2 cellular contexts compared by ENCODE assay signal in the genomic region with DNA sequence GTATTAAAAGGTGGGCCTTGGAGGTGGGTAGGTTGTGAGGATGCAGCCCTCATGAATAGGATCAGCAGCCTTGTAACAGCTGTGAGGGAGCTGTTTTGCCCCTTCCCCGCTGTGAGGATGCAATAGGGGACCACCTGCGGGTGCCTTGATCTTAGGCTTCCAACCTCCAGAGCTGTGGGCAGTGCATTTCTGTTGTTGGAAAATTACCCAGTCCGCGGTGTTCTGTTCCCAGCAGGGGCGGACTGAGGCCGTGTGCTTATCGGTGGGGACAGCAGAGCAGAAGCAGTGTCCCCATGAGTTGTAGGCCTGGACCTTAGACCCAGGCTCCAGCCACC.
TF ChIP-seq lines count a peak whose summit lies in the region.

No MANE protein-coding gene starts in this region.

TF ChIP-seq in WTC11, 78 proteins besides CTCF, POLR2A, EP300 and RAD21:
- TF ChIP-seq TEAD4 (CRISPR knock-in tag; IDR thresholded peaks at IDR 0.05) (no peak), NFYB (CRISPR knock-in tag; conservative IDR thresholded peaks at IDR 0.05; ENCODE audit: low read depth) (no peak), HMGXB4 (CRISPR knock-in tag; IDR thresholded peaks at IDR 0.05) (no peak), USF1 (CRISPR knock-in tag; IDR thresholded peaks at IDR 0.05) (no peak), ZNF232 (CRISPR knock-in tag; IDR thresholded peaks at IDR 0.05) (no peak), ZBTB43 (CRISPR knock-in tag; IDR thresholded peaks at IDR 0.05) (no peak), PRRX2 (CRISPR knock-in tag; IDR thresholded peaks at IDR 0.05) (no peak), SMAD3 (CRISPR knock-in tag; IDR thresholded peaks at IDR 0.05; ENCODE audit: borderline replicate concordance) (no peak)
- TF ChIP-seq, protein P1, sequence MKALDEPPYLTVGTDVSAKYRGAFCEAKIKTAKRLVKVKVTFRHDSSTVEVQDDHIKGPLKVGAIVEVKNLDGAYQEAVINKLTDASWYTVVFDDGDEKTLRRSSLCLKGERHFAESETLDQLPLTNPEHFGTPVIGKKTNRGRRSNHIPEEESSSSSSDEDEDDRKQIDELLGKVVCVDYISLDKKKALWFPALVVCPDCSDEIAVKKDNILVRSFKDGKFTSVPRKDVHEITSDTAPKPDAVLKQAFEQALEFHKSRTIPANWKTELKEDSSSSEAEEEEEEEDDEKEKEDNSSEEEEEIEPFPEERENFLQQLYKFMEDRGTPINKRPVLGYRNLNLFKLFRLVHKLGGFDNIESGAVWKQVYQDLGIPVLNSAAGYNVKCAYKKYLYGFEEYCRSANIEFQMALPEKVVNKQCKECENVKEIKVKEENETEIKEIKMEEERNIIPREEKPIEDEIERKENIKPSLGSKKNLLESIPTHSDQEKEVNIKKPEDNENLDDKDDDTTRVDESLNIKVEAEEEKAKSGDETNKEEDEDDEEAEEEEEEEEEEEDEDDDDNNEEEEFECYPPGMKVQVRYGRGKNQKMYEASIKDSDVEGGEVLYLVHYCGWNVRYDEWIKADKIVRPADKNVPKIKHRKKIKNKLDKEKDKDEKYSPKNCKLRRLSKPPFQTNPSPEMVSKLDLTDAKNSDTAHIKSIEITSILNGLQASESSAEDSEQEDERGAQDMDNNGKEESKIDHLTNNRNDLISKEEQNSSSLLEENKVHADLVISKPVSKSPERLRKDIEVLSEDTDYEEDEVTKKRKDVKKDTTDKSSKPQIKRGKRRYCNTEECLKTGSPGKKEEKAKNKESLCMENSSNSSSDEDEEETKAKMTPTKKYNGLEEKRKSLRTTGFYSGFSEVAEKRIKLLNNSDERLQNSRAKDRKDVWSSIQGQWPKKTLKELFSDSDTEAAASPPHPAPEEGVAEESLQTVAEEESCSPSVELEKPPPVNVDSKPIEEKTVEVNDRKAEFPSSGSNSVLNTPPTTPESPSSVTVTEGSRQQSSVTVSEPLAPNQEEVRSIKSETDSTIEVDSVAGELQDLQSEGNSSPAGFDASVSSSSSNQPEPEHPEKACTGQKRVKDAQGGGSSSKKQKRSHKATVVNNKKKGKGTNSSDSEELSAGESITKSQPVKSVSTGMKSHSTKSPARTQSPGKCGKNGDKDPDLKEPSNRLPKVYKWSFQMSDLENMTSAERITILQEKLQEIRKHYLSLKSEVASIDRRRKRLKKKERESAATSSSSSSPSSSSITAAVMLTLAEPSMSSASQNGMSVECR (CRISPR knock-in tag; IDR thresholded peaks at IDR 0.05; ENCODE audit: borderline replicate concordance) = no peak
- TF ChIP-seq, protein P2, sequence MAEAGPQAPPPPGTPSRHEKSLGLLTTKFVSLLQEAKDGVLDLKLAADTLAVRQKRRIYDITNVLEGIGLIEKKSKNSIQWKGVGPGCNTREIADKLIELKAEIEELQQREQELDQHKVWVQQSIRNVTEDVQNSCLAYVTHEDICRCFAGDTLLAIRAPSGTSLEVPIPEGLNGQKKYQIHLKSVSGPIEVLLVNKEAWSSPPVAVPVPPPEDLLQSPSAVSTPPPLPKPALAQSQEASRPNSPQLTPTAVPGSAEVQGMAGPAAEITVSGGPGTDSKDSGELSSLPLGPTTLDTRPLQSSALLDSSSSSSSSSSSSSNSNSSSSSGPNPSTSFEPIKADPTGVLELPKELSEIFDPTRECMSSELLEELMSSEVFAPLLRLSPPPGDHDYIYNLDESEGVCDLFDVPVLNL (CRISPR knock-in tag; IDR thresholded peaks at IDR 0.05; ENCODE audit: borderline replicate concordance, low read depth) = no peak

TF ChIP-seq in H1, 55 proteins besides CTCF, POLR2A, EP300 and RAD21:
- TF ChIP-seq CHD2 (IDR thresholded peaks at IDR 0.05; ENCODE audit: low read length) (no peak), TBP (IDR thresholded peaks at IDR 0.05; ENCODE audit: low read depth, low read length) (no peak), EGR1 (IDR thresholded peaks at IDR 0.05; ENCODE audit: borderline replicate concordance, low read depth, low read length) (no peak), JUN (IDR thresholded peaks at IDR 0.05; ENCODE audit: low read depth, low read length) (no peak), ZNF274 (IDR thresholded peaks at IDR 0.05; ENCODE audit: borderline replicate concordance, extremely low read depth, low read length) (no peak), SIX5 (IDR thresholded peaks at IDR 0.05; ENCODE audit: low read depth, low read length) (no peak)
